In the genomic region with DNA sequence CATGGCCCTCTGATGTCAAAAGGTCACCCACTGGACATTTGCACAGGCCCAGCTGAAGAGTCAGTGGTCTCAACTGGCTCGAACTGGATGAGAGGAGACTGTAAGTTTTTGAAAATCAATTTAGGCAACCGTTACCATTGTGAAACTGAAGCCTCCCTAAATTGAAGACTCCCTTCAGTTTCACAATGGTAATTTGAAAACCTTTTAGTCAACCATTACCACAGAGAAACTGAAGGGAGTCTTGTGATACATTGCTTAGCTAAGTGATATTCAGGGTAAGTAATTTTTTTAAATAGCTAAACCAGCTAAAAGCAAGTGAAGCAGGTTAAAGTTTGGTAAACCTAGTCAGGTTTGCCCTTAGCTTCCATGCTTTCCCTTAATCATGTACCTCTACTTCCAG, we compare ENCODE assay signal across 22 cellular contexts.
DNase-seq lines count a peak whose midpoint lies in the region; ATAC-seq and TF ChIP-seq lines count a peak whose summit lies in the region.
"Had no signal": no experiment of that assay in that cellular context is flagged by ENCODE, and none has a peak within 500 bp of the region (broad histone marks: within the 10 kb centered on the region; RNA-seq: fewer than 3 reads in every experiment).

No MANE protein-coding gene starts in this region.

- no peak overlapping the region for H3K4me3 ChIP-seq in KMS-11 (IDR thresholded peaks at IDR 0.05; ENCODE audit: insufficient read depth, low read depth, low read length)
- no peak overlapping the region for H3K4me3 ChIP-seq in trophoblast cell (ENCODE audit: low read depth, low read length)
- H3K4me3 ChIP-seq: BLaER1, K562, PC-9, SJSA1 had no signal

- H4K20me1 ChIP-seq in KMS-11 (ENCODE audit: insufficient read depth): no peaks in the 10 kb centered on the region
- H4K20me1 ChIP-seq: BLaER1 had no signal

- H3K18ac ChIP-seq in trophoblast cell (ENCODE audit: low read length): no peak overlapping the region

- H3K4ac ChIP-seq in trophoblast cell (ENCODE audit: low read depth, low read length): no peak overlapping the region

- H3K9ac ChIP-seq in KMS-11: no peak overlapping the region
- no peak overlapping the region for H3K9ac ChIP-seq in trophoblast cell (ENCODE audit: low read length)
- H3K9ac ChIP-seq: BLaER1 had no signal

- H2AFZ ChIP-seq in KMS-11 (ENCODE audit: low read depth) (peak overlapping the region; percentile 1; the same call in 1 of the 2 replicates), trophoblast cell (ENCODE audit: insufficient read depth, low read length, poor library complexity) (no peak overlapping the region)
- H2AFZ ChIP-seq: PC-9 had no signal

- no peaks in the 10 kb centered on the region for H3K27me3 ChIP-seq in KMS-11 (ENCODE audit: insufficient read depth, low read depth)
- no peaks in the 10 kb centered on the region for H3K27me3 ChIP-seq in trophoblast cell (ENCODE audit: insufficient read depth, low read length)
- H3K27me3 ChIP-seq: BLaER1, SJSA1 had no signal

- no peak overlapping the region for H4K91ac ChIP-seq in trophoblast cell (ENCODE audit: low read depth, low read length)

- no peaks in the 10 kb centered on the region for H3K9me3 ChIP-seq in trophoblast cell (ENCODE audit: insufficient read depth, low read depth, low read length)
- H3K9me3 ChIP-seq: BLaER1 had no signal

- TF ChIP-seq CTCF in KMS-11 (conservative IDR thresholded peaks at IDR 0.05; ENCODE audit: low read depth, low read length): no peak

- no peak overlapping the region for H4K8ac ChIP-seq in trophoblast cell (ENCODE audit: low read depth, low read length)

- intact Hi-C loops in activated CD4-positive, alpha-beta memory T cell treated with anti-CD3 and anti-CD28 coated beads for 36 hours (cut with micrococcal nuclease): no loop called here

- H2BK5ac ChIP-seq in trophoblast cell (ENCODE audit: low read depth, low read length, poor library complexity): no peak overlapping the region

- H3K4me2 ChIP-seq in KMS-11: peak overlapping the region; percentile 4; the same call in 1 of the 2 replicates
- no peak overlapping the region for H3K4me2 ChIP-seq in trophoblast cell (ENCODE audit: low read length)
- H3K4me2 ChIP-seq: BLaER1, PC-9 had no signal

- H3K27ac ChIP-seq in KMS-11: peak overlapping the region; percentile 36; the same call in 1 of the 2 replicates
- H3K27ac ChIP-seq in trophoblast cell (ENCODE audit: low read depth, low read length): no peak overlapping the region
- H3K27ac ChIP-seq: BLaER1, PC-9, SJSA1 had no signal

- H3K9me3 Mint-ChIP-seq in activated CD4-positive, alpha-beta memory T cell treated with anti-CD3 and anti-CD28 coated beads for 36 hours: peaks cover 10% of the 10 kb centered on the region

- DNase-seq in trophoblast cell: no peak
- DNase-seq in activated CD4-positive, alpha-beta memory T cell treated with anti-CD3 and anti-CD28 coated beads for 36 hours: no peak
- no peak for DNase-seq in DMS114 treated with DMSO at 0.1 percent for 48 hours (lab: John Stamatoyannopoulos, UW; ENCODE audit: unreplicated experiment)
- DNase-seq: CD4-positive, CD25-positive, alpha-beta regulatory T cell; NCI-H1417; NCI-H1694; NCI-H2029 treated with DMSO at 0.1 percent for 48 hours; NCI-H446 treated with DMSO at 0.1 percent for 48 hours; NCI-H526; NCI-H82; PC-9; T-cell had no signal

- no peaks in the 10 kb centered on the region for H3K79me1 ChIP-seq in trophoblast cell (ENCODE audit: low read length)

- no peaks in the 10 kb centered on the region for H3K27me3 Mint-ChIP-seq in activated CD4-positive, alpha-beta memory T cell treated with anti-CD3 and anti-CD28 coated beads for 36 hours
- H3K27me3 Mint-ChIP-seq: CD4-positive, CD25-positive, alpha-beta regulatory T cell had no signal

- no peak overlapping the region for H3K4me3 Mint-ChIP-seq in activated CD4-positive, alpha-beta memory T cell treated with anti-CD3 and anti-CD28 coated beads for 36 hours
- H3K4me3 Mint-ChIP-seq: CD4-positive, CD25-positive, alpha-beta regulatory T cell; T-cell had no signal

- H4K12ac ChIP-seq in trophoblast cell (ENCODE audit: low read depth, low read length): no peak overlapping the region

- no CpG with 5 or more reads among the region's 2 CpGs for WGBS in trophoblast cell (ENCODE audit: extremely low coverage, insufficient coverage, insufficient read length)

- CTCF ChIA-PET in activated CD4-positive, alpha-beta memory T cell treated with anti-CD3 and anti-CD28 coated beads for 36 hours (lab: Charles Lee): no interaction called here

- H2BK120ac ChIP-seq in trophoblast cell (ENCODE audit: insufficient read depth, low read length, poor library complexity): no peak overlapping the region

- H2BK12ac ChIP-seq in trophoblast cell (ENCODE audit: low read length): no peak overlapping the region

- ATAC-seq in GM18861 (IDR thresholded peaks at IDR 0.05; ENCODE audit: unreplicated experiment) (peak; percentile 64), GM21576 (IDR thresholded peaks at IDR 0.05; ENCODE audit: unreplicated experiment) (peak; percentile 58), HG03097 (IDR thresholded peaks at IDR 0.05; ENCODE audit: low FRiP score, unreplicated experiment) (peak; percentile 58), GM21529 (IDR thresholded peaks at IDR 0.05; ENCODE audit: unreplicated experiment) (no peak)
- ATAC-seq: HCT116, K562, Right ventricle myocardium inferior, T-cell had no signal

- no peaks in the 10 kb centered on the region for H3K4me1 Mint-ChIP-seq in activated CD4-positive, alpha-beta memory T cell treated with anti-CD3 and anti-CD28 coated beads for 36 hours (ENCODE audit: low read depth)
- H3K4me1 Mint-ChIP-seq: CD4-positive, CD25-positive, alpha-beta regulatory T cell; T-cell had no signal

- no peak overlapping the region for H3K14ac ChIP-seq in trophoblast cell (ENCODE audit: low read length)

- H3K36me3 ChIP-seq in KMS-11 (ENCODE audit: insufficient read depth) (no peaks in the 10 kb centered on the region), trophoblast cell (ENCODE audit: control insufficient read depth in 1 of 2, insufficient read depth in 2 of 2, low read length in 2 of 2) (no peaks in the 10 kb centered on the region)
- H3K36me3 ChIP-seq: BLaER1, SJSA1 had no signal

- H3K23ac ChIP-seq in trophoblast cell (ENCODE audit: low read length): no peak overlapping the region

- H3K36me3 Mint-ChIP-seq in activated CD4-positive, alpha-beta memory T cell treated with anti-CD3 and anti-CD28 coated beads for 36 hours: no peaks in the 10 kb centered on the region
- H3K36me3 Mint-ChIP-seq: CD4-positive, CD25-positive, alpha-beta regulatory T cell; T-cell had no signal

- POLR2A ChIA-PET in activated CD4-positive, alpha-beta memory T cell treated with anti-CD3 and anti-CD28 coated beads for 36 hours (lab: Charles Lee): no interaction called here

- no peak overlapping the region for H2AK5ac ChIP-seq in trophoblast cell (ENCODE audit: low read length)

- H3K27ac Mint-ChIP-seq in activated CD4-positive, alpha-beta memory T cell treated with anti-CD3 and anti-CD28 coated beads for 36 hours: no peak overlapping the region
- H3K27ac Mint-ChIP-seq: CD4-positive, CD25-positive, alpha-beta regulatory T cell; T-cell had no signal

- H3K4me1 ChIP-seq in KMS-11 (ENCODE audit: low read depth, poor library complexity, severe bottlenecking): peaks cover 11% of the 10 kb centered on the region
- H3K4me1 ChIP-seq in trophoblast cell (ENCODE audit: control insufficient read depth in 1 of 2, insufficient read depth in 2 of 2, low read length in 2 of 2): no peaks in the 10 kb centered on the region
- H3K4me1 ChIP-seq: BLaER1, SJSA1 had no signal

- no peaks in the 10 kb centered on the region for H3K79me2 ChIP-seq in KMS-11 (ENCODE audit: insufficient read depth, low read depth)
- H3K79me2 ChIP-seq in trophoblast cell (ENCODE audit: control insufficient read depth, insufficient read depth, low read length, poor library complexity): no peaks in the 10 kb centered on the region
